Comparison of ENCODE assay signal across 10 cellular contexts in the genomic region with DNA sequence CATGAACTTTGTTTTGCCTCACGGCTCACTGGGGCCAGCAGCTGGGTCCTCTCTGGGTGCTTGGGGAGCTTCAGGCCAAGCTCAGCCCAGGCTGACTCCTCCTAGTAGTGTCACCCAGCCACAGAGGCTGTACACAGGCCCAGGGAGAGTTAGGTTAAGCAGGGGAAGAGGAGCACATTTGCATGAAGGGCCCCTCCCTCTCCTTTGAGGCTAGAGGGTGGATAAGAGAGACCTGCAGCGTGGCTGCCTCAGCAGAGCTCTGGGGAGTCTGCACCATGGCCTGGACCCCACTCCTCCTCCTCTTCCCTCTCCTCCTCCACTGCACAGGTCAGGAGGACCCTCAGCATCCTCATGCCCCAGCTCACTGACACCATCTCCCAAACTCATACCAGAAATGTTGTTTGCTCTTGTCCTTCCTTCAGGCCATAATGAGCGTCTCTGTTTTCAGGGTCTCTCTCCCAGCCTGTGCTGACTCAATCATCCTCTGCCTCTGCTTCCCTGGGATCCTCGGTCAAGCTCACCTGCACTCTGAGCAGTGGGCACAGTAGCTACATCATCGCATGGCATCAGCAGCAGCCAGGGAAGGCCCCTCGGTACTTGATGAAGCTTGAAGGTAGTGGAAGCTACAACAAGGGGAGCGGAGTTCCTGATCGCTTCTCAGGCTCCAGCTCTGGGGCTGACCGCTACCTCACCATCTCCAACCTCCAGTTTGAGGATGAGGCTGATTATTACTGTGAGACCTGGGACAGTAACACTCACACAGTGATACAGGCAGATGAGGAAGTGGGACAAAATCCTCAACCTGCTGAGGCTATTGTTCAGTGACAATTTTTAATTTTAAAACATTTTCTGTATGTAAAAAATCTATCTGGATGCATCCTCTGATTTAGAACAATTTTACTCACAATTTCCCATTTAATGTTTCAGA.
A peak's percentile ranks its signal among the peaks of the same experiment; 100 is the strongest.
DNase-seq lines count a peak whose midpoint lies in the region; ATAC-seq and TF ChIP-seq lines count a peak whose summit lies in the region.
"Had no signal": no experiment of that assay in that cellular context is flagged by ENCODE, and none has a peak within 500 bp of the region (broad histone marks: within the 10 kb centered on the region; RNA-seq: fewer than 3 reads in every experiment).

No MANE protein-coding gene starts in this region.

- no peaks in the 10 kb centered on the region for H3K9me2 ChIP-seq in Karpas-422 (replicated peaks; ENCODE audit: insufficient read depth, low read length)

- no peaks in the 10 kb centered on the region for H3K27me3 ChIP-seq in DND-41 (ENCODE audit: insufficient read depth, low read length, poor library complexity)
- H3K27me3 ChIP-seq in Karpas-422 (ENCODE audit: low read length) = no peaks in the 10 kb centered on the region
- no peaks in the 10 kb centered on the region for H3K27me3 ChIP-seq in thyroid gland

- H4K20me1 ChIP-seq in DND-41 (ENCODE audit: insufficient read depth, low read length) = no peaks in the 10 kb centered on the region
- H4K20me1 ChIP-seq in Karpas-422 (ENCODE audit: insufficient read depth, low read depth, low read length) = no peaks in the 10 kb centered on the region

- intact Hi-C loops in thyroid gland (cut with DNase I) = no loop called here

- no peak overlapping the region for H3K9ac ChIP-seq in DND-41 (ENCODE audit: low read depth, low read length)
- H3K9ac ChIP-seq in Karpas-422 (ENCODE audit: low read length) = peak overlapping the region; percentile 91

- no peak overlapping the region for H3K4me3 ChIP-seq in DND-41 (ENCODE audit: low read depth in 1 of 2, low read length in 2 of 2)
- peak overlapping the region; percentile 61 for H3K4me3 ChIP-seq in Karpas-422 (ENCODE audit: low read length)
- H3K4me3 ChIP-seq in thyroid gland (replicated peaks in 1 of 3) = no peak overlapping the region

- H3K36me3 ChIP-seq in DND-41 (ENCODE audit: insufficient read depth, low read length) = no peaks in the 10 kb centered on the region
- H3K36me3 ChIP-seq in Karpas-422 (ENCODE audit: insufficient read depth, low read length) = no peaks in the 10 kb centered on the region
- H3K36me3 ChIP-seq in thyroid gland = no peaks in the 10 kb centered on the region

- DNase-seq in DND-41 = peak; percentile 22
- peak; percentile 63 for DNase-seq in GM19238 (ENCODE audit: insufficient read length, low spot score)
- DNase-seq in Karpas-422 = peak; percentile 97
- no peak for DNase-seq in middle frontal gyrus (ENCODE audit: extremely low spot score, low spot score)
- no peak for DNase-seq in iPS-NIHi11 (ENCODE audit: low spot score)
- no peak for DNase-seq in EL
- DNase-seq in thyroid gland = no peak
- DNase-seq: IMR-90, left ventricle myocardium superior had no signal

- H3K9me3 ChIP-seq in DND-41 (ENCODE audit: insufficient read depth, low read length, severe bottlenecking) (no peaks in the 10 kb centered on the region), Karpas-422 (ENCODE audit: low read length) (no peaks in the 10 kb centered on the region), thyroid gland (no peaks in the 10 kb centered on the region)

- H3K79me2 ChIP-seq in DND-41 (ENCODE audit: insufficient read depth, low read length) (no peaks in the 10 kb centered on the region), Karpas-422 (ENCODE audit: low read length) (no peaks in the 10 kb centered on the region)

- no peak overlapping the region for H2AFZ ChIP-seq in DND-41 (ENCODE audit: low read depth, low read length)
- H2AFZ ChIP-seq in Karpas-422 (ENCODE audit: low read length) = no peak overlapping the region

- H3K4me2 ChIP-seq in DND-41 (ENCODE audit: insufficient read depth, low read length) (no peak overlapping the region), Karpas-422 (ENCODE audit: low read depth, low read length, poor library complexity, severe bottlenecking) (peak overlapping the region; percentile 83)

- H3K4me1 ChIP-seq in DND-41 (ENCODE audit: insufficient read depth, low read length) (peaks cover 34% of the 10 kb centered on the region), Karpas-422 (ENCODE audit: low read length) (peaks cover 83% of the 10 kb centered on the region), thyroid gland (no peaks in the 10 kb centered on the region)

- no peak overlapping the region for H3K27ac ChIP-seq in DND-41 (ENCODE audit: low read length)
- peak overlapping the region; percentile 96 for H3K27ac ChIP-seq in Karpas-422 (ENCODE audit: low read length)
- no peak overlapping the region for H3K27ac ChIP-seq in thyroid gland

- 78 to 80% methylated on average over 9 of the region's 9 CpGs for WGBS in thyroid gland, 2 donors

- TF ChIP-seq CTCF in DND-41 (IDR thresholded peaks at IDR 0.05; ENCODE audit: borderline replicate concordance, extremely low read depth, low read length, poor library complexity, severe bottlenecking) (no peak), thyroid gland (IDR thresholded peaks at IDR 0.05) (no peak)

- ATAC-seq in DND-41 (ENCODE audit: insufficient read depth, low read depth) (peak; percentile 64; the same call in 2 of the 3 replicates), HG02763 (IDR thresholded peaks at IDR 0.05; ENCODE audit: unreplicated experiment) (peak; percentile 78)
- ATAC-seq: left ventricle myocardium superior had no signal

- TF ChIP-seq POLR2A in thyroid gland (IDR thresholded peaks at IDR 0.05) = no peak

Comparison
In these comparisons a context has a peak if more than half of its experiments do, and no peak if none do; other contexts are left out.
1. DNase-seq: peak in DND-41 (single experiment), GM19238 (single experiment) and Karpas-422 (single experiment); none in middle frontal gyrus (single experiment), iPS-NIHi11 (single experiment), EL (single experiment) and thyroid gland (0 of 2).